8 cellular contexts compared by ENCODE assay signal in genomic region chr1:218345673-218346390, GRCh38. TPM values are rescaled to one million over a fixed set of nuclear protein-coding genes. Genes with fewer than 3 reads are reported as not detected.
DNase-seq lines count a peak whose midpoint lies in the region; ATAC-seq and TF ChIP-seq lines count a peak whose summit lies in the region.

No MANE protein-coding gene starts in this region.

- no peaks in the 10 kb centered on the region for H3K9me2 ChIP-seq in OCI-LY7 (ENCODE audit: insufficient read depth, low read length)

- peak overlapping the region; percentile 54; the same call in 1 of the 2 replicates for H3K4me2 ChIP-seq in OCI-LY7 (ENCODE audit: low read length)

- H3K4me3 ChIP-seq in OCI-LY7 (ENCODE audit: low read depth, low read length, poor library complexity, severe bottlenecking), result peak overlapping the region; percentile 42
- peak overlapping the region; percentile 80 for H3K4me3 ChIP-seq in astrocyte of the cerebellum (ENCODE audit: low read depth, low read length)
- H3K4me3 ChIP-seq in iPS-15b (ENCODE audit: low read depth, low read length), result peak overlapping the region; percentile 80
- H3K4me3 ChIP-seq in retinal pigment epithelial cell (ENCODE audit: low read length), result peak overlapping the region; percentile 90

- intact Hi-C loops in OCI-LY7 (cut with micrococcal nuclease; ENCODE audit: unreplicated experiment), result no loop called here

- no peak overlapping the region for H3K27ac ChIP-seq in OCI-LY7 (ENCODE audit: low read depth, low read length, poor library complexity, severe bottlenecking)

- H3K36me3 ChIP-seq in OCI-LY7 (ENCODE audit: insufficient read depth, low read length) (peaks cover 13% of the 10 kb centered on the region), iPS-15b (ENCODE audit: control insufficient read depth, insufficient read depth, low read length) (no peaks in the 10 kb centered on the region)

- CTCF ChIA-PET in OCI-LY7 (lab: Charles Lee; ENCODE audit: unreplicated experiment), result no interaction called here

- peaks cover 43% of the 10 kb centered on the region for H3K27me3 ChIP-seq in iPS-15b (ENCODE audit: control insufficient read depth, insufficient read depth, low read length)

- peaks cover 5% of the 10 kb centered on the region for H3K4me1 ChIP-seq in OCI-LY7 (ENCODE audit: insufficient read depth, low read length, poor library complexity, severe bottlenecking)
- H3K4me1 ChIP-seq in iPS-15b (ENCODE audit: control insufficient read depth, insufficient read depth, low read length), result peaks cover 5% of the 10 kb centered on the region

- in situ Hi-C loops in astrocyte of the cerebellum (cut with HindIII; ENCODE audit: low sequenced_read_pairs), result loop anchor here (25.0 kb wide), 1 partner anchor 716 kb away; no protein-coding TSS in a partner anchor

- H3K9me3 ChIP-seq in OCI-LY7 (ENCODE audit: low read length), result no peaks in the 10 kb centered on the region
- H3K9me3 ChIP-seq in iPS-15b (ENCODE audit: control insufficient read depth, insufficient read depth, low read length), result no peaks in the 10 kb centered on the region

- no peak overlapping the region for H2AFZ ChIP-seq in OCI-LY7 (ENCODE audit: low read length)

- H3K79me2 ChIP-seq in OCI-LY7 (ENCODE audit: insufficient read depth, low read depth, low read length), result no peaks in the 10 kb centered on the region

- DNase-seq in EH (ENCODE audit: low read depth), result peak; percentile 80
- peak; percentile 11 for DNase-seq in OCI-LY7 (ENCODE audit: low spot score)
- peak; percentile 46 for DNase-seq in astrocyte of the cerebellum (ENCODE audit: low read depth)
- no peak for DNase-seq in retinal pigment epithelial cell (ENCODE audit: low read depth)
- DNase-seq in NCI-H187 treated with DMSO at 0.1 percent for 48 hours (lab: John Stamatoyannopoulos, UW), result no peak

- peak; percentile 81 for ATAC-seq in GM21360 (IDR thresholded peaks at IDR 0.05; ENCODE audit: unreplicated experiment)
- peak; percentile 84 for ATAC-seq in HG03521 (IDR thresholded peaks at IDR 0.05; ENCODE audit: unreplicated experiment)

- H4K20me1 ChIP-seq in OCI-LY7 (ENCODE audit: insufficient read depth, low read length), result no peaks in the 10 kb centered on the region; the same call in 1 of the 2 replicates

- POLR2A ChIA-PET in OCI-LY7 (lab: Charles Lee), result no interaction called here

- peak overlapping the region; percentile 50 for H3K9ac ChIP-seq in iPS-15b (ENCODE audit: low read depth, low read length)

- BruUV-seq in OCI-LY7 (replicated peaks; lab: Mats Ljungman, UMichigan), result no TSS peak

- TF ChIP-seq CTCF in OCI-LY7 (conservative IDR thresholded peaks at IDR 0.05; ENCODE audit: low read length), result no peak
- TF ChIP-seq CTCF in astrocyte of the cerebellum (IDR thresholded peaks at IDR 0.05; ENCODE audit: low read depth, low read length, missing control alignments), result no peak
- TF ChIP-seq CTCF in retinal pigment epithelial cell (conservative IDR thresholded peaks at IDR 0.05; ENCODE audit: low read depth, low read length), result no peak

RNA-seq across cellular contexts. Expression of gene TGFB2, which starts 0.7 kb away (rescaled TPM):
- total RNA-seq in OCI-LY7 (2014; rRNA removed; shearing (Covaris generic)), result 0.03 TPM in 1 of 2 replicates, not detected in the other
- 0.11 TPM in 1 of 2 replicates, not detected in the other for total RNA-seq in OCI-LY7 (2022)

Comparison
In these comparisons a context has a peak if more than half of its experiments do, and no peak if none do; other contexts are left out.
1. DNase-seq: peak in EH (single experiment), OCI-LY7 (single experiment) and astrocyte of the cerebellum (single experiment); none in retinal pigment epithelial cell (single experiment) and NCI-H187 treated with DMSO at 0.1 percent for 48 hours (single experiment).
2. Peak in every context shown above with its lines, with median percentiles within 50 percentile points of each other: H3K4me3 ChIP-seq.